In the genomic region with DNA sequence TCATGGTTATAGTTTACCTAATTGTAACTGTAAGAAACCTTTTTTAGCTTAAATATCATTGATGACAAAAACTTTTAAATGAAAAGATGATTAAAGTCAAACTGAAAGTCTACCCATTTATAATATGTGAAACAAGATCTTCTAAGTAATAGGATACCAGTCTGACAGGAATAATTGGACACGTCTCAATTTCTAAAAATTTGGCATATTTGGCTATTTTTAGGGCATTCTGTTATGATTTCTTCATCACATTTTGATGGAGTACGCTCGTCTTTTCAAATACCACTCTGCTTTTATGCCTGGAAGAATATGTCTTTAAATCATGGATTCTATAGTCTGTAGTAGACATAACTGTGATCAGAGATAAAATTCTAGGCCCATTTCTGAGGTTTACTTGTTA, we compare ENCODE assay signal across 1 cellular context.
TF ChIP-seq lines count a peak whose summit lies in the region.

No MANE protein-coding gene starts in this region.

TF ChIP-seq in H1, 55 proteins besides CTCF, POLR2A, EP300 and RAD21:
- TF ChIP-seq TBP (IDR thresholded peaks at IDR 0.05; ENCODE audit: low read depth, low read length) (no peak), NANOG (IDR thresholded peaks at IDR 0.05; ENCODE audit: insufficient read depth, low read depth, low read length, poor library complexity, severe bottlenecking) (no peak), GABPA (IDR thresholded peaks at IDR 0.05; ENCODE audit: borderline replicate concordance, insufficient read depth, low read length) (no peak)
